Comparison of ENCODE assay signal across 8 cellular contexts in genomic region chr22:49521787-49522224, GRCh38.
"Had no signal": no experiment of that assay in that cellular context is flagged by ENCODE, and none has a peak within 500 bp of the region (broad histone marks: within the 10 kb centered on the region; RNA-seq: fewer than 3 reads in every experiment).

No MANE protein-coding gene starts in this region.

- ATAC-seq: activated T-cell treated with anti-CD3 and anti-CD28 coated beads, Interleukin-2, amount 50 U/mL, for 4 hours; foreskin keratinocyte; heart right ventricle had no signal

- DNase-seq: activated gamma-delta T cell; activated T-cell treated with anti-CD3 and anti-CD28 coated beads, Interleukin-2, amount 50 U/mL, for 4 hours; aorta; effector CD4-positive, alpha-beta T cell; foreskin keratinocyte; heart right ventricle; stimulated activated CD4-positive, alpha-beta T cell treated with anti-CD3 and anti-CD28 coated beads, Interleukin-15, amount 100 ng/mL, for 24 hours; trophoblast cell had no signal
